Comparison of ENCODE assay signal across 8 cellular contexts in genomic region chr22:41446639-41447434, GRCh38. TPM values are rescaled to one million over a fixed set of nuclear protein-coding genes. Genes with fewer than 3 reads are reported as not detected.
DNase-seq lines count a peak whose midpoint lies in the region; ATAC-seq and TF ChIP-seq lines count a peak whose summit lies in the region.

TSS of gene TOB2 (minus strand) at chr22:41446801. CDS start at chr22:41437345, 9,456 bp downstream.

- peaks cover under 1% of the 10 kb centered on the region for H3K36me3 ChIP-seq in upper lobe of right lung

- peaks cover 34% of the 10 kb centered on the region for H3K4me1 Mint-ChIP-seq in T-helper 17 cell
- H3K4me1 Mint-ChIP-seq in progenitor cell of endocrine pancreas (ENCODE audit: low read depth) = peaks cover 21% of the 10 kb centered on the region

- H3K27me3 Mint-ChIP-seq in T-helper 17 cell (no peaks in the 10 kb centered on the region), progenitor cell of endocrine pancreas (no peaks in the 10 kb centered on the region)

- peak within 1 kb of the TSS; percentile 93 for H3K4me3 ChIP-seq in upper lobe of right lung

- peak within 1 kb of the TSS; percentile 99 for H3K27ac ChIP-seq in upper lobe of right lung

- peak within 1 kb of the TSS; percentile 93 for H3K27ac Mint-ChIP-seq in T-helper 17 cell
- peak within 1 kb of the TSS; percentile 99 for H3K27ac Mint-ChIP-seq in progenitor cell of endocrine pancreas

- peaks cover 2% of the 10 kb centered on the region for H3K36me3 Mint-ChIP-seq in T-helper 17 cell (ENCODE audit: low read depth)
- peaks cover 10% of the 10 kb centered on the region for H3K36me3 Mint-ChIP-seq in progenitor cell of endocrine pancreas (ENCODE audit: insufficient read depth)

- peaks cover 7% of the 10 kb centered on the region for H3K4me1 ChIP-seq in upper lobe of right lung

- ATAC-seq in HG02763 (IDR thresholded peaks at IDR 0.05; ENCODE audit: unreplicated experiment) (peak; percentile 38), T-helper 17 cell (peak; percentile 63), left cardiac atrium (peak; percentile 67 to 70), upper lobe of right lung (peak; percentile 85)

- H3K9me3 ChIP-seq in T-helper 17 cell (ENCODE audit: control insufficient read depth, low read length, poor library complexity, severe bottlenecking) (no peaks in the 10 kb centered on the region), upper lobe of right lung (no peaks in the 10 kb centered on the region)

- intact Hi-C loops in left cardiac atrium (cut with DNase I) (loop anchor here in 1 of 2 donors (2.0 kb wide), 1 partner anchor 42 kb away; no protein-coding TSS in a partner anchor), upper lobe of right lung (cut with DNase I) (no loop called here)

- H3K9me3 Mint-ChIP-seq in progenitor cell of endocrine pancreas (ENCODE audit: low read depth) = no peaks in the 10 kb centered on the region

- DNase-seq in GM03348 (ENCODE audit: low spot score) (peak; percentile 96), NCI-H1694 (lab: John Stamatoyannopoulos, UW) (peak; percentile 83), T-helper 17 cell (peak; percentile 89 to 94 (median 92)), amniotic stem cell (lab: John Stamatoyannopoulos, UW) (peak; percentile 89), left cardiac atrium (peak; percentile 94), progenitor cell of endocrine pancreas (ENCODE audit: low spot score, unreplicated experiment) (peak; percentile 92), upper lobe of right lung (peak; percentile 97)

- no peak for TF ChIP-seq CTCF in progenitor cell of endocrine pancreas (IDR thresholded peaks at IDR 0.05; ENCODE audit: unreplicated experiment)
- TF ChIP-seq CTCF in upper lobe of right lung (IDR thresholded peaks at IDR 0.05) = no peak

- H3K27me3 ChIP-seq in upper lobe of right lung = no peaks in the 10 kb centered on the region

- H3K4me3 Mint-ChIP-seq in T-helper 17 cell (peak within 1 kb of the TSS; percentile 97), progenitor cell of endocrine pancreas (ENCODE audit: low read depth) (peak within 1 kb of the TSS; percentile 99)

RNA-seq across cellular contexts. Expression of gene TOB2, which starts in this region (rescaled TPM):
- total RNA-seq in T-helper 17 cell (10 to 100 TPM; 30.8 to 44.0 TPM), left cardiac atrium (10 to 100 TPM; 57.4 to 63.1 TPM), progenitor cell of endocrine pancreas (66.9 and 72.4 TPM in 2 replicates), upper lobe of right lung (47.7 TPM)

Comparison
In these comparisons a context has a peak if more than half of its experiments do, and no peak if none do; other contexts are left out.
1. Peak in every context shown above with its lines: DNase-seq, ATAC-seq, H3K4me3 ChIP-seq and H3K27ac ChIP-seq.